In the genomic region with DNA sequence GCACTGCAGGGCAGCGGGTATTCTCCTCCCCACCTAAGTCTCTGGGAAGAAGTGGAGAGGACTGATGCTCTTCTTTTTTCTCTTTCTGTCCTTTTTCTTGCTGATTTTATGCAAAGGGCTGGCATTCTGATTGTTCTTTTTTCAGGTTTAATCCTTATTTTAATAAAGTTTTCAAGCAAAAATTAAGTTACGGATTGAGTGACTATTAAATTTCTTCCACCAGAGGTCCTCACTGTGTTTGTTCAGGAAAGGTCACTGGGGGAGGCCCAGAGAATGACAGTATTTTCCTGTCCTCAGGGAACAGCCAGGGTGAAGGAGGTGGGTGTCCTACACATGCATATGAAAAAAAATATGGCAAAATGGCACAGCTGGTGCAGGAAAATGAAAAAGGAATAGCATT, we compare ENCODE assay signal across 10 cellular contexts. TPM values are rescaled to one million over a fixed set of nuclear protein-coding genes. Genes with fewer than 3 reads are reported as not detected.
DNase-seq lines count a peak whose midpoint lies in the region; ATAC-seq and TF ChIP-seq lines count a peak whose summit lies in the region.
"Had no signal": no experiment of that assay in that cellular context is flagged by ENCODE, and none has a peak within 500 bp of the region (broad histone marks: within the 10 kb centered on the region; RNA-seq: fewer than 3 reads in every experiment).

No MANE protein-coding gene starts in this region.

- peak in 8 of 9 donors; percentile 7 to 57 (median 40) for TF ChIP-seq CTCF in heart right ventricle (IDR thresholded peaks at IDR 0.05)
- no peak for TF ChIP-seq CTCF in WTC11 (IDR thresholded peaks at IDR 0.05)

- POLR2A ChIA-PET in WTC11 (lab: Charles Lee) = no interaction called here

- CTCF ChIA-PET in WTC11 (lab: Charles Lee) = interaction anchor here (0.6 to 9.3 kb wide), 14 partner anchors 9 to 475 kb away, joined by 3 to 149 read pairs (median 4); partner anchors contain the start of genes GPR37L1 and RNPEP
- CTCF ChIA-PET in activated CD8-positive, alpha-beta memory T cell treated with anti-CD3 and anti-CD28 coated beads, Interleukin-2, amount 10 ng/mL, durations not matched to agents 7 days and 5 days (lab: Charles Lee) = interaction anchor here (0.7 to 2.8 kb wide), 3 partner anchors 110 to 378 kb away, joined by 3 to 11 read pairs (median 5); no protein-coding TSS in a partner anchor

- H3K4me3 Mint-ChIP-seq in WTC11 = no peak overlapping the region
- H3K4me3 Mint-ChIP-seq in activated CD8-positive, alpha-beta memory T cell treated with anti-CD3 and anti-CD28 coated beads, Interleukin-2, amount 10 ng/mL, durations not matched to agents 7 days and 5 days = no peak overlapping the region
- H3K4me3 Mint-ChIP-seq: naive B cell had no signal

- peaks cover 0 to 80% (median 34%) of the 10 kb centered on the region in 9 donors for H3K36me3 ChIP-seq in heart right ventricle

- WGBS in heart right ventricle, 2 donors = 71 to 82% methylated on average over 2 of the region's 2 CpGs

- H3K4me3 ChIP-seq in heart right ventricle = no peak overlapping the region

- peaks cover 42% of the 10 kb centered on the region for H3K36me3 Mint-ChIP-seq in WTC11
- H3K36me3 Mint-ChIP-seq in activated CD8-positive, alpha-beta memory T cell treated with anti-CD3 and anti-CD28 coated beads, Interleukin-2, amount 10 ng/mL, durations not matched to agents 7 days and 5 days = peaks cover 2% of the 10 kb centered on the region

- DNase-seq in heart right ventricle = no peak
- DNase-seq in left ventricle myocardium superior = no peak
- DNase-seq in WTC11 (ENCODE audit: low spot score) = no peak
- DNase-seq in iris pigment epithelial cell (ENCODE audit: low read depth) = peak; percentile 40
- DNase-seq in stimulated activated CD4-positive, alpha-beta T cell treated with anti-CD3 and anti-CD28 coated beads, Interleukin-12 subunit alpha, Interleukin-12 subunit beta, amount 100 ng/mL, for 4 hours = no peak
- DNase-seq in activated CD8-positive, alpha-beta memory T cell treated with anti-CD3 and anti-CD28 coated beads, Interleukin-2, amount 10 ng/mL, durations not matched to agents 7 days and 5 days = no peak
- no peak for DNase-seq in central memory CD4-positive, alpha-beta T cell
- DNase-seq: activated CD8-positive, alpha-beta memory T cell treated with anti-CD3 and anti-CD28 coated beads, Interleukin-2, amount 50 U/mL, for 48 hours; naive B cell had no signal

- peaks cover 0 to 18% (median 5%) of the 10 kb centered on the region in 9 donors for H3K4me1 ChIP-seq in heart right ventricle

- no peaks in the 10 kb centered on the region for H3K27me3 Mint-ChIP-seq in WTC11 (ENCODE audit: low read depth)
- H3K27me3 Mint-ChIP-seq in activated CD8-positive, alpha-beta memory T cell treated with anti-CD3 and anti-CD28 coated beads, Interleukin-2, amount 10 ng/mL, durations not matched to agents 7 days and 5 days = no peaks in the 10 kb centered on the region
- H3K27me3 Mint-ChIP-seq: naive B cell had no signal

- ATAC-seq in heart right ventricle = no peak
- no peak for ATAC-seq in left ventricle myocardium superior
- no peak for ATAC-seq in WTC11
- ATAC-seq in GM21360 (IDR thresholded peaks at IDR 0.05; ENCODE audit: unreplicated experiment) = no peak
- ATAC-seq in activated CD8-positive, alpha-beta memory T cell treated with anti-CD3 and anti-CD28 coated beads, Interleukin-2, amount 10 ng/mL, durations not matched to agents 7 days and 5 days = no peak

- intact Hi-C loops in heart right ventricle (cut with DNase I) = loop anchor here in 6 of 10 donors (5.0 kb wide), 3 partner anchors 111 to 131 kb away; no protein-coding TSS in a partner anchor
- intact Hi-C loops in left ventricle myocardium superior (cut with micrococcal nuclease) = no loop called here

- no peak overlapping the region for H3K27ac ChIP-seq in heart right ventricle

- no peaks in the 10 kb centered on the region for H3K9me3 Mint-ChIP-seq in WTC11
- H3K9me3 Mint-ChIP-seq in activated CD8-positive, alpha-beta memory T cell treated with anti-CD3 and anti-CD28 coated beads, Interleukin-2, amount 10 ng/mL, durations not matched to agents 7 days and 5 days (ENCODE audit: low read depth) = no peaks in the 10 kb centered on the region
- H3K9me3 Mint-ChIP-seq: naive B cell had no signal

- no peaks in the 10 kb centered on the region for H3K9me3 ChIP-seq in heart right ventricle

- 0 out of 2 replicates have a peak overlapping the region, but pooled peaks have one; percentile 43 for H3K27ac Mint-ChIP-seq in WTC11
- no peak overlapping the region for H3K27ac Mint-ChIP-seq in activated CD8-positive, alpha-beta memory T cell treated with anti-CD3 and anti-CD28 coated beads, Interleukin-2, amount 10 ng/mL, durations not matched to agents 7 days and 5 days

- no peaks in the 10 kb centered on the region for H3K27me3 ChIP-seq in heart right ventricle

- peaks cover 44% of the 10 kb centered on the region for H3K4me1 Mint-ChIP-seq in WTC11
- H3K4me1 Mint-ChIP-seq in activated CD8-positive, alpha-beta memory T cell treated with anti-CD3 and anti-CD28 coated beads, Interleukin-2, amount 10 ng/mL, durations not matched to agents 7 days and 5 days = no peaks in the 10 kb centered on the region

TF ChIP-seq in WTC11, 78 proteins besides CTCF, POLR2A, EP300 and RAD21 (continues in another document):
- TF ChIP-seq ZNF121 (CRISPR knock-in tag; IDR thresholded peaks at IDR 0.05) = no peak
- no peak for TF ChIP-seq SP1 (CRISPR knock-in tag; conservative IDR thresholded peaks at IDR 0.05)
- no peak for TF ChIP-seq ATF1 (CRISPR knock-in tag; IDR thresholded peaks at IDR 0.05)
- no peak for TF ChIP-seq JAZF1 (CRISPR knock-in tag; IDR thresholded peaks at IDR 0.05)
- TF ChIP-seq SMAD3 (CRISPR knock-in tag; IDR thresholded peaks at IDR 0.05; ENCODE audit: borderline replicate concordance) = no peak
- no peak for TF ChIP-seq FOXP4 (CRISPR knock-in tag; IDR thresholded peaks at IDR 0.05)
- no peak for TF ChIP-seq JUN (CRISPR knock-in tag; IDR thresholded peaks at IDR 0.05)
- TF ChIP-seq, protein P1, sequence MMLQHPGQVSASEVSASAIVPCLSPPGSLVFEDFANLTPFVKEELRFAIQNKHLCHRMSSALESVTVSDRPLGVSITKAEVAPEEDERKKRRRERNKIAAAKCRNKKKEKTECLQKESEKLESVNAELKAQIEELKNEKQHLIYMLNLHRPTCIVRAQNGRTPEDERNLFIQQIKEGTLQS (CRISPR knock-in tag; conservative IDR thresholded peaks at IDR 0.05) = no peak
- no peak for TF ChIP-seq TEAD1 (CRISPR knock-in tag; IDR thresholded peaks at IDR 0.05)
- no peak for TF ChIP-seq E2F1 (CRISPR knock-in tag; IDR thresholded peaks at IDR 0.05)

RNA-seq across cellular contexts. Expression of gene ELF3, which starts 4.4 kb away (rescaled TPM):
- total RNA-seq in heart right ventricle = 100 to 1,000 TPM in 1 of 10 donors, 10 to 100 TPM in 1, 1 to 10 TPM in 3, under 1 TPM in 3, not detected in 2; 0.09 to 255 (median 1.4) TPM
- polyA plus RNA-seq in heart right ventricle = 1 to 10 TPM in 1 of 2 donors, under 1 TPM in 1; 0.51 to 2.7 TPM
- total RNA-seq in left ventricle myocardium superior = 0.40 TPM
- 13.7 to 15.0 TPM (median 14.4 TPM) in 3 replicates for total RNA-seq in WTC11 (2021)
- under 1 TPM; 0.16 to 0.79 TPM for total RNA-seq in activated CD8-positive, alpha-beta memory T cell treated with anti-CD3 and anti-CD28 coated beads, Interleukin-2, amount 10 ng/mL, durations not matched to agents 7 days and 5 days

RNA-seq across cellular contexts. Expression of gene RNPEP, which starts 23.5 kb away (rescaled TPM):
- total RNA-seq in heart right ventricle = 10 to 100 TPM; 11.1 to 27.4 (median 15.7) TPM
- 10 to 100 TPM; 13.8 to 24.0 TPM for polyA plus RNA-seq in heart right ventricle
- 11.6 TPM for total RNA-seq in left ventricle myocardium superior
- 57.4 to 61.6 TPM (median 59.2 TPM) in 3 replicates for total RNA-seq in WTC11 (2021)
- total RNA-seq in activated CD8-positive, alpha-beta memory T cell treated with anti-CD3 and anti-CD28 coated beads, Interleukin-2, amount 10 ng/mL, durations not matched to agents 7 days and 5 days = 10 to 100 TPM; 38.3 to 40.4 TPM

RNA-seq across cellular contexts. Expression of gene TIMM17A, which starts 50.7 kb away (rescaled TPM):
- total RNA-seq in heart right ventricle (100 to 1,000 TPM in 2 of 10 donors, 10 to 100 TPM in 8; 71.1 to 113 (median 88.9) TPM), left ventricle myocardium superior (79.0 TPM), WTC11 (2021) (50.3 to 56.1 TPM (median 51.2 TPM) in 3 replicates)
- polyA plus RNA-seq in heart right ventricle = 100 to 1,000 TPM in 1 of 2 donors, 10 to 100 TPM in 1; 49.7 to 105 TPM
- total RNA-seq in activated CD8-positive, alpha-beta memory T cell treated with anti-CD3 and anti-CD28 coated beads, Interleukin-2, amount 10 ng/mL, durations not matched to agents 7 days and 5 days = 10 to 100 TPM; 43.0 to 68.7 TPM

RNA-seq across cellular contexts. Expression of gene LMOD1, which starts 59.6 kb away (rescaled TPM):
- total RNA-seq in heart right ventricle = 10 to 100 TPM in 4 of 10 donors, 1 to 10 TPM in 6; 3.6 to 15.2 (median 9.6) TPM
- 10 to 100 TPM in 1 of 2 donors, 1 to 10 TPM in 1; 9.9 to 22.7 TPM for polyA plus RNA-seq in heart right ventricle
- total RNA-seq in left ventricle myocardium superior = 8.0 TPM
- total RNA-seq in WTC11 (2021) = 1.5 to 1.9 TPM (median 1.6 TPM) in 3 replicates
- total RNA-seq in activated CD8-positive, alpha-beta memory T cell treated with anti-CD3 and anti-CD28 coated beads, Interleukin-2, amount 10 ng/mL, durations not matched to agents 7 days and 5 days = not detected
